8 cellular contexts compared by ENCODE assay signal in genomic region chr1:21783679-21784603, GRCh38.
DNase-seq lines count a peak whose midpoint lies in the region; ATAC-seq and FAIRE-seq lines count a peak whose summit lies in the region.

No MANE protein-coding gene starts in this region.

- H3K9me3 ChIP-seq in duodenal mucosa (ENCODE audit: control insufficient read depth in 1 of 2, low read length in 2 of 2) (no peaks in the 10 kb centered on the region), muscle layer of duodenum (ENCODE audit: control insufficient read depth in 1 of 2, low read length in 2 of 2) (no peaks in the 10 kb centered on the region)

- H3K4me3 ChIP-seq in duodenal mucosa (ENCODE audit: low read depth in 1 of 2, low read length in 2 of 2) (peak overlapping the region; percentile 74 to 94), muscle layer of duodenum (ENCODE audit: low read depth in 1 of 2, low read length in 2 of 2) (peak overlapping the region; percentile 90 to 100)

- FAIRE-seq in RCC 7860 (lab: Jason Lieb, UNC) = peak; percentile 77

- H3K27ac ChIP-seq in duodenal mucosa (ENCODE audit: low read depth, low read length) (peak overlapping the region; percentile 100), muscle layer of duodenum (ENCODE audit: low read length) (peak overlapping the region; percentile 100)

- peak; percentile 33 for ATAC-seq in GM18520 (IDR thresholded peaks at IDR 0.05; ENCODE audit: unreplicated experiment)
- no peak for ATAC-seq in HG03045 (IDR thresholded peaks at IDR 0.05; ENCODE audit: unreplicated experiment)
- ATAC-seq in HG03095 (IDR thresholded peaks at IDR 0.05; ENCODE audit: unreplicated experiment) = no peak

- H3K9ac ChIP-seq in duodenal mucosa (ENCODE audit: low read depth in 1 of 2, low read length in 2 of 2) = peak overlapping the region; percentile 90 to 98

- H3K27me3 ChIP-seq in duodenal mucosa (ENCODE audit: control insufficient read depth in 1 of 2, insufficient read depth in 2 of 2, low read length in 2 of 2) (no peaks in the 10 kb centered on the region), muscle layer of duodenum (ENCODE audit: low read depth, low read length) (no peaks in the 10 kb centered on the region)

- H3K4me1 ChIP-seq in duodenal mucosa (ENCODE audit: control insufficient read depth in 1 of 2, insufficient read depth in 2 of 2, low read length in 2 of 2) (peaks cover 7 to 8% of the 10 kb centered on the region in 2 donors), muscle layer of duodenum (ENCODE audit: control insufficient read depth in 1 of 2, insufficient read depth in 2 of 2, low read length in 2 of 2) (peaks cover 3 to 9% of the 10 kb centered on the region in 2 donors)

- DNase-seq in AML-193 (lab: John Stamatoyannopoulos, UW) (peak; percentile 74 to 82), RCC 7860 (ENCODE audit: low spot score) (peak; percentile 96), superior temporal gyrus (ENCODE audit: extremely low spot score) (no peak)

- no peaks in the 10 kb centered on the region for H3K36me3 ChIP-seq in duodenal mucosa (ENCODE audit: control insufficient read depth in 1 of 2, insufficient read depth in 2 of 2, low read length in 2 of 2)
- H3K36me3 ChIP-seq in muscle layer of duodenum (ENCODE audit: control insufficient read depth in 1 of 2, insufficient read depth in 2 of 2, low read length in 2 of 2) = peaks cover 0 to 4% of the 10 kb centered on the region in 2 donors
